Comparison of ENCODE assay signal across 8 cellular contexts in genomic region chr2:178413472-178414265, GRCh38.
DNase-seq lines count a peak whose midpoint lies in the region; ATAC-seq and TF ChIP-seq lines count a peak whose summit lies in the region.

No MANE protein-coding gene starts in this region.

- TF ChIP-seq CTCF in AG04449 (IDR thresholded peaks at IDR 0.05; ENCODE audit: insufficient read depth, low read length, missing control alignments) (no peak), choroid plexus epithelial cell (conservative IDR thresholded peaks at IDR 0.05; ENCODE audit: low read depth, low read length) (no peak)

- POLR2A ChIA-PET in AG04449 (lab: Yijun Ruan, JAX): interaction anchor here (0.7 to 1.5 kb wide), 4 partner anchors 9 to 430 kb away, joined by 3 to 8 read pairs (median 3); partner anchors contain the start of gene RBM45

- H3K4me3 ChIP-seq in AG04449 (ENCODE audit: low read depth, low read length): peak overlapping the region; percentile 63
- peak overlapping the region; percentile 73 for H3K4me3 ChIP-seq in choroid plexus epithelial cell (ENCODE audit: low read depth, low read length)

- CTCF ChIA-PET in AG04449 (lab: Yijun Ruan, JAX): interaction anchor here (0.9 to 10.2 kb wide), 36 partner anchors 10 to 430 kb away, joined by 3 to 282 read pairs (median 5); partner anchors contain the start of genes PJVK, PRKRA and RBM45

- ATAC-seq in GM18873 (IDR thresholded peaks at IDR 0.05; ENCODE audit: low FRiP score, unreplicated experiment) (peak; percentile 61), HG03108 (IDR thresholded peaks at IDR 0.05; ENCODE audit: unreplicated experiment) (peak; percentile 70)

- DNase-seq in AG04449 (ENCODE audit: low read depth, low spot score) (no peak), NCI-H2196 treated with DMSO at 0.1 percent for 48 hours (lab: John Stamatoyannopoulos, UW; ENCODE audit: unreplicated experiment) (peak; percentile 49), choroid plexus epithelial cell (ENCODE audit: low read depth) (peak; percentile 74), kidney tubule cell (ENCODE audit: low spot score) (peak; percentile 85)
- peak; percentile 49 to 63 for DNase-seq in activated CD4-positive, alpha-beta T cell treated with anti-CD3 and anti-CD28 coated beads for 24 hours (ENCODE audit: low read depth in 2 of 2)
- peak; percentile 25 to 48 for DNase-seq in stimulated activated CD4-positive, alpha-beta T cell treated with anti-CD3 and anti-CD28 coated beads, Interleukin-1b, Interleukin-23, amount 100 ng/mL, for 1 hour (ENCODE audit: low read depth in 2 of 2)
